24 cellular contexts compared by ENCODE assay signal in genomic region chr2:15646661-15647060, GRCh38.
"Had no signal": no experiment of that assay in that cellular context is flagged by ENCODE, and none has a peak within 500 bp of the region (broad histone marks: within the 10 kb centered on the region; RNA-seq: fewer than 3 reads in every experiment).

No MANE protein-coding gene starts in this region.

- H3K27me3 ChIP-seq: dorsolateral prefrontal cortex, esophagus muscularis mucosa, gastroesophageal sphincter, heart left ventricle, hepatocyte had no signal

- H3K36me3 ChIP-seq: esophagus muscularis mucosa, heart left ventricle, lower lobe of right lung had no signal

- H3K27ac Mint-ChIP-seq: immature natural killer cell, mesothelial cell of epicardium had no signal

- H3K9me3 ChIP-seq: esophagus muscularis mucosa, mucosa of descending colon had no signal

- DNase-seq: dorsolateral prefrontal cortex; effector CD4-positive, alpha-beta T cell; effector memory CD4-positive, alpha-beta T cell; foreskin keratinocyte; heart left ventricle; hypothalamus; immature natural killer cell; islet precursor cell; kidney; kidney glomerular epithelial cell; left colon; left ventricle myocardium inferior; lower lobe of right lung; mesenchymal stem cell; mucosa of descending colon; naive B cell had no signal

- H3K4me1 Mint-ChIP-seq: immature natural killer cell, naive B cell had no signal

- H3K79me2 ChIP-seq: hepatocyte had no signal

- H3K4me3 ChIP-seq: coronary artery, dorsolateral prefrontal cortex, esophagus muscularis mucosa, gastroesophageal sphincter, heart left ventricle, hepatocyte, left ventricle myocardium inferior, lower lobe of right lung, mucosa of descending colon had no signal

- H3K27ac ChIP-seq: coronary artery, dorsolateral prefrontal cortex, esophagus muscularis mucosa, foreskin keratinocyte, gastroesophageal sphincter, heart left ventricle, hepatocyte, left ventricle myocardium inferior, lower lobe of right lung had no signal

- H3K4me2 ChIP-seq: hepatocyte had no signal

- H2AFZ ChIP-seq: hepatocyte had no signal

- H3K4me3 Mint-ChIP-seq: immature natural killer cell, mesothelial cell of epicardium, naive B cell had no signal

- FAIRE-seq: colon, endothelial cell of umbilical vein, frontal cortex, kidney had no signal

- H3K4me1 ChIP-seq: gastroesophageal sphincter, lower lobe of right lung had no signal
